16 cellular contexts compared by ENCODE assay signal in genomic region chr6:87573307-87574024, GRCh38. TPM values are rescaled to one million over a fixed set of nuclear protein-coding genes. Genes with fewer than 3 reads are reported as not detected.
DNase-seq lines count a peak whose midpoint lies in the region; ATAC-seq and TF ChIP-seq lines count a peak whose summit lies in the region.
"Had no signal": no experiment of that assay in that cellular context is flagged by ENCODE, and none has a peak within 500 bp of the region (broad histone marks: within the 10 kb centered on the region; RNA-seq: fewer than 3 reads in every experiment).

No MANE protein-coding gene starts in this region.

- H3K4me3 Mint-ChIP-seq in stimulated activated naive CD8-positive, alpha-beta T cell treated with anti-CD3 and anti-CD28 coated beads, Interleukin-15, Interleukin-2, amounts not matched to agents 100 ng/mL and 50 ng/mL, for 24 hours = no peak overlapping the region
- H3K4me3 Mint-ChIP-seq in IgD-negative memory B cell = peak overlapping the region in 1 of 4 donors; percentile 35
- H3K4me3 Mint-ChIP-seq in chondrocyte (ENCODE audit: unreplicated experiment) = no peak overlapping the region
- H3K4me3 Mint-ChIP-seq: stimulated activated naive B cell treated with anti-CD40 and anti-IgM and Interleukin-4, amounts not matched to agents 10 μg/mL and 1 μg/mL and 100 μg/mL, for 72 hours had no signal

- peaks cover 52% of the 10 kb centered on the region for H3K36me3 Mint-ChIP-seq in stimulated activated naive CD8-positive, alpha-beta T cell treated with anti-CD3 and anti-CD28 coated beads, Interleukin-15, Interleukin-2, amounts not matched to agents 100 ng/mL and 50 ng/mL, for 24 hours (ENCODE audit: low read depth)
- peaks cover 8% of the 10 kb centered on the region for H3K36me3 Mint-ChIP-seq in IgD-negative memory B cell
- peaks cover 3% of the 10 kb centered on the region for H3K36me3 Mint-ChIP-seq in chondrocyte (ENCODE audit: low read depth)

- no peak for TF ChIP-seq CTCF in chondrocyte (IDR thresholded peaks at IDR 0.05)

- H3K4me1 Mint-ChIP-seq in stimulated activated naive CD8-positive, alpha-beta T cell treated with anti-CD3 and anti-CD28 coated beads, Interleukin-15, Interleukin-2, amounts not matched to agents 100 ng/mL and 50 ng/mL, for 24 hours (ENCODE audit: low read depth) = peaks cover 47% of the 10 kb centered on the region
- H3K4me1 Mint-ChIP-seq in IgD-negative memory B cell (peaks cover 38 to 45% (median 42%) of the 10 kb centered on the region in 3 donors), chondrocyte (ENCODE audit: low read depth) (peaks cover 63% of the 10 kb centered on the region)

- H3K27me3 Mint-ChIP-seq in stimulated activated naive CD8-positive, alpha-beta T cell treated with anti-CD3 and anti-CD28 coated beads, Interleukin-15, Interleukin-2, amounts not matched to agents 100 ng/mL and 50 ng/mL, for 24 hours = no peaks in the 10 kb centered on the region
- H3K27me3 Mint-ChIP-seq in IgD-negative memory B cell (no peaks in the 10 kb centered on the region), chondrocyte (ENCODE audit: low read depth) (no peaks in the 10 kb centered on the region)
- H3K27me3 Mint-ChIP-seq: stimulated activated naive B cell treated with anti-CD40 and anti-IgM and Interleukin-4, amounts not matched to agents 10 μg/mL and 1 μg/mL and 100 μg/mL, for 72 hours had no signal

- peak overlapping the region; percentile 12 for H3K27ac Mint-ChIP-seq in stimulated activated naive CD8-positive, alpha-beta T cell treated with anti-CD3 and anti-CD28 coated beads, Interleukin-15, Interleukin-2, amounts not matched to agents 100 ng/mL and 50 ng/mL, for 24 hours
- H3K27ac Mint-ChIP-seq in IgD-negative memory B cell (peak overlapping the region in 2 of 3 donors; percentile 84 to 90), chondrocyte (ENCODE audit: unreplicated experiment) (peak overlapping the region; percentile 1)
- H3K27ac Mint-ChIP-seq: stimulated activated naive B cell treated with anti-CD40 and anti-IgM and Interleukin-4, amounts not matched to agents 10 μg/mL and 1 μg/mL and 100 μg/mL, for 72 hours had no signal

- ATAC-seq in stimulated activated naive CD8-positive, alpha-beta T cell treated with anti-CD3 and anti-CD28 coated beads, Interleukin-15, Interleukin-2, amounts not matched to agents 100 U/mL and 50 U/mL, for 24 hours = no peak

- H3K9me3 Mint-ChIP-seq in stimulated activated naive CD8-positive, alpha-beta T cell treated with anti-CD3 and anti-CD28 coated beads, Interleukin-15, Interleukin-2, amounts not matched to agents 100 ng/mL and 50 ng/mL, for 24 hours = no peaks in the 10 kb centered on the region
- H3K9me3 Mint-ChIP-seq in IgD-negative memory B cell (no peaks in the 10 kb centered on the region), chondrocyte (ENCODE audit: low read depth) (no peaks in the 10 kb centered on the region)

- no peak for DNase-seq in stimulated activated naive CD8-positive, alpha-beta T cell treated with anti-CD3 and anti-CD28 coated beads, Interleukin-15, Interleukin-2, amounts not matched to agents 100 U/mL and 50 U/mL, for 24 hours
- no peak for DNase-seq in chondrocyte (ENCODE audit: low spot score)
- DNase-seq in retina = no peak
- no peak for DNase-seq in NCI-H748 treated with DMSO at 0.1 percent for 48 hours (lab: John Stamatoyannopoulos, UW)
- no peak for DNase-seq in dermis blood vessel endothelial cell
- DNase-seq: Calu3; glutamatergic neuron; left lung; NCI-H1694; OCI-M1; Right ventricle myocardium superior; sigmoid colon; stimulated activated naive B cell treated with anti-CD40 and anti-IgM and Interleukin-4, amounts not matched to agents 10 μg/mL and 1 μg/mL and 100 μg/mL, for 72 hours; tibial artery had no signal

RNA-seq across cellular contexts. Expression of gene RARS2, which starts 16.3 kb away (rescaled TPM):
- polyA plus RNA-seq in IgD-negative memory B cell = 22.0 TPM
- total RNA-seq in chondrocyte = 43.8 to 50.7 TPM (median 44.7 TPM) in 3 replicates
- 31.7 and 38.3 TPM in 2 replicates for total RNA-seq in dermis blood vessel endothelial cell

RNA-seq across cellular contexts. Expression of gene ORC3, which starts 16.5 kb away (rescaled TPM):
- polyA plus RNA-seq in IgD-negative memory B cell = 29.7 TPM
- total RNA-seq in chondrocyte = 16.7 to 28.6 TPM (median 17.5 TPM) in 3 replicates
- total RNA-seq in dermis blood vessel endothelial cell = 12.9 and 19.9 TPM in 2 replicates

Comparison
In these comparisons a context has a peak if more than half of its experiments do, and no peak if none do; other contexts are left out.
1. H3K27ac Mint-ChIP-seq: peak in every context shown above with its lines; median percentile 87 in IgD-negative memory B cell; 12 in stimulated activated naive CD8-positive, alpha-beta T cell treated with anti-CD3 and anti-CD28 coated beads, Interleukin-15, Interleukin-2, amounts not matched to agents 100 ng/mL and 50 ng/mL, for 24 hours; 1 in chondrocyte.